ENCODE assay signal across 6 cellular contexts in genomic region chr12:131425468-131425867, GRCh38.
"Had no signal": no experiment of that assay in that cellular context is flagged by ENCODE, and none has a peak within 500 bp of the region (broad histone marks: within the 10 kb centered on the region; RNA-seq: fewer than 3 reads in every experiment).

No MANE protein-coding gene starts in this region.

- H3K4me3 ChIP-seq: GM23248 had no signal

- DNase-seq: GM23248, GOT3, H7, HCEC 1CT, IMR-90 had no signal

- H2AFZ ChIP-seq: GM23248 had no signal

- H3K27ac ChIP-seq: GM23248 had no signal

- H3K9ac ChIP-seq: GM23248 had no signal

- FAIRE-seq: HTR-8/SVneo had no signal
